In the genomic region with DNA sequence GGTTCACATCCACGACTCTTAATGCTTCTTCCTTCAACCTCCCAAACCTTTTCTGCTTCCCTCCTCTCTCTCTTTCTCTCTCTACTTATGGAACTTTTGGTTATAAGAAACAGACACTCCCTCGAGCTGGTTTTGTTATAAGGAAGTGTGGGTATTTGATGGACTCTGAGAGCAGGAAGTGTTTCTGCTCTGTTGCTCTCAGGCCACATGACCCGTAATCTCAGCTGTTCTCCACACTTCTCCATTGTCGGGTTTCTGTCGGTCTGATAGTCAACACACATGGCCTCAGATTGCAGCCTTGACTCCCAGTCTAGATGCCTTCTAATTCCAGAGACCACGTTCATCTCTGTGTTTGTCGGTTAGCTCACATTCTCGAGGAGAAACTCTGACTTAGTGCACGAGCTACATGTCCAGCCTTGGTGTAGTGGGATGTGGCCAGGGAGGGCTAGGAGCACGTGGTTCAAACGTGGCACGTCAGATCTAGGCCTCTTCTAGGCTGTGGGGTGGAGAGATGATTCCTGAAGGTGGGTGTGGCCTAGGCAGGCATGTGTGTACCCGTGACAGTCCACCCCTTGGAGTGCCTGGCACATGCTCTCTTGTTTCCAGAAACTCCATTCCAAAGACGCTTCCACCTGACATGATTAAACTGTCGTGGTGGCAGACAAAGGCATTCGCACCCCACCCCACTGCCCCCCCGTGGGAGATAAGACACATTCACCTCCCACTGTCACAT, we compare ENCODE assay signal across 1 cellular context.
TF ChIP-seq lines count a peak whose summit lies in the region.

No MANE protein-coding gene starts in this region.

TF ChIP-seq in HepG2, 621 proteins besides CTCF, POLR2A, EP300 and RAD21:
- TF ChIP-seq, protein P1, sequence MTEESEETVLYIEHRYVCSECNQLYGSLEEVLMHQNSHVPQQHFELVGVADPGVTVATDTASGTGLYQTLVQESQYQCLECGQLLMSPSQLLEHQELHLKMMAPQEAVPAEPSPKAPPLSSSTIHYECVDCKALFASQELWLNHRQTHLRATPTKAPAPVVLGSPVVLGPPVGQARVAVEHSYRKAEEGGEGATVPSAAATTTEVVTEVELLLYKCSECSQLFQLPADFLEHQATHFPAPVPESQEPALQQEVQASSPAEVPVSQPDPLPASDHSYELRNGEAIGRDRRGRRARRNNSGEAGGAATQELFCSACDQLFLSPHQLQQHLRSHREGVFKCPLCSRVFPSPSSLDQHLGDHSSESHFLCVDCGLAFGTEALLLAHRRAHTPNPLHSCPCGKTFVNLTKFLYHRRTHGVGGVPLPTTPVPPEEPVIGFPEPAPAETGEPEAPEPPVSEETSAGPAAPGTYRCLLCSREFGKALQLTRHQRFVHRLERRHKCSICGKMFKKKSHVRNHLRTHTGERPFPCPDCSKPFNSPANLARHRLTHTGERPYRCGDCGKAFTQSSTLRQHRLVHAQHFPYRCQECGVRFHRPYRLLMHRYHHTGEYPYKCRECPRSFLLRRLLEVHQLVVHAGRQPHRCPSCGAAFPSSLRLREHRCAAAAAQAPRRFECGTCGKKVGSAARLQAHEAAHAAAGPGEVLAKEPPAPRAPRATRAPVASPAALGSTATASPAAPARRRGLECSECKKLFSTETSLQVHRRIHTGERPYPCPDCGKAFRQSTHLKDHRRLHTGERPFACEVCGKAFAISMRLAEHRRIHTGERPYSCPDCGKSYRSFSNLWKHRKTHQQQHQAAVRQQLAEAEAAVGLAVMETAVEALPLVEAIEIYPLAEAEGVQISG (CRISPR knock-in tag; IDR thresholded peaks at IDR 0.05), result no peak
- no peak for TF ChIP-seq NR2C2 (CRISPR knock-in tag; IDR thresholded peaks at IDR 0.05; ENCODE audit: borderline replicate concordance)
- TF ChIP-seq, protein P2, sequence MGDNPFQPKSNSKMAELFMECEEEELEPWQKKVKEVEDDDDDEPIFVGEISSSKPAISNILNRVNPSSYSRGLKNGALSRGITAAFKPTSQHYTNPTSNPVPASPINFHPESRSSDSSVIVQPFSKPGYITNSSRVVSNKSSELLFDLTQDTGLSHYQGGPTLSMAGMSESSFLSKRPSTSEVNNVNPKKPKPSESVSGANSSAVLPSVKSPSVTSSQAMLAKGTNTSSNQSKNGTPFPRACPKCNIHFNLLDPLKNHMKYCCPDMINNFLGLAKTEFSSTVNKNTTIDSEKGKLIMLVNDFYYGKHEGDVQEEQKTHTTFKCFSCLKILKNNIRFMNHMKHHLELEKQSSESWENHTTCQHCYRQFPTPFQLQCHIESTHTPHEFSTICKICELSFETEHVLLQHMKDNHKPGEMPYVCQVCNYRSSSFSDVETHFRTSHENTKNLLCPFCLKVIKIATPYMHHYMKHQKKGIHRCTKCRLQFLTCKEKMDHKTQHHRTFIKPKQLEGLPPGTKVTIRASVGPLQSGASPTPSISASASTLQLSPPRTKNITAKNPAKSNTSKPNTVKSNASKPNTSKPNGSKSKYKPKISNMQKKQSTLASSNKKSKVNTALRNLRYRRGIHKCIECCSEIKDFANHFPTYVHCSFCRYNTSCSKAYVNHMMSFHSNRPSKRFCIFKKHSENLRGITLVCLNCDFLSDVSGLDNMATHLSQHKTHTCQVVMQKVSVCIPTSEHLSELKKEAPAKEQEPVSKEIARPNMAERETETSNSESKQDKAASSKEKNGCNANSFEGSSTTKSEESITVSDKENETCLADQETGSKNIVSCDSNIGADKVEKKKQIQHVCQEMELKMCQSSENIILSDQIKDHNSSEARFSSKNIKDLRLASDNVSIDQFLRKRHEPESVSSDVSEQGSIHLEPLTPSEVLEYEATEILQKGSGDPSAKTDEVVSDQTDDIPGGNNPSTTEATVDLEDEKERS (CRISPR knock-in tag; IDR thresholded peaks at IDR 0.05), result 0 out of 2 replicates have a peak, but pooled peaks have one; percentile 61
- TF ChIP-seq MAFK (conservative IDR thresholded peaks at IDR 0.05 in 1 of 2, IDR thresholded peaks at IDR 0.05 in 1 of 2; ENCODE audit: low read length in 2 of 2), result no peak
TF ChIP-seq in HepG2: peak in this region for 1.
